In the genomic region with DNA sequence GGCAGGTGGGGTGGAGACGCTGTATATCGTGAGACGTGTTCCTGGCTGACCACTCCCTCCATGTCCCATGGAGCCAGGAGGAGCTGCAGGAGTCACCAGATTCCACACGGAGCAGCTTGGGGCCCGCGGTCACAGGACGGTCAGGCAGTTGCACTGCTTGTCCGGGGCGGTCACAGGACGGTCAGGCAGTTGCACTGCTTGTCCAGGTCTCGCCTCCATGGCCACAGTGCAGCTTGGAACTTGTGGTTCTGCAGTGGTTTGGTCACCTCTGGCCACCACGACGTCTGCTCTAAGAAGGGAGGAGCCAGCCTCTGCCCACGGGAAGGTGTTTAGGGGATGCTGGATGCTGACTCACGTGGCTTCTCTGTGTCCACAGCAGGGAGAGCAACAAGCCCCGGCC, we compare ENCODE assay signal across 19 cellular contexts. TPM values are rescaled to one million over a fixed set of nuclear protein-coding genes. Genes with fewer than 3 reads are reported as not detected.
DNase-seq lines count a peak whose midpoint lies in the region; ATAC-seq, FAIRE-seq and TF ChIP-seq lines count a peak whose summit lies in the region.
"Had no signal": no experiment of that assay in that cellular context is flagged by ENCODE, and none has a peak within 500 bp of the region (broad histone marks: within the 10 kb centered on the region; RNA-seq: fewer than 3 reads in every experiment).

No MANE protein-coding gene starts in this region.

- H3K9ac ChIP-seq in GM23248 (no peak overlapping the region), neural progenitor cell (no peak overlapping the region)

- no peaks in the 10 kb centered on the region for H3K9me3 ChIP-seq in GM23248 (ENCODE audit: low read depth)
- no peaks in the 10 kb centered on the region for H3K9me3 ChIP-seq in osteoblast (ENCODE audit: low read depth, low read length)
- no peaks in the 10 kb centered on the region for H3K9me3 ChIP-seq in neural progenitor cell (ENCODE audit: low read depth)
- H3K9me3 ChIP-seq: mucosa of descending colon, right atrium auricular region, transverse colon had no signal

- no peak overlapping the region for H3K4me2 ChIP-seq in GM23248 (ENCODE audit: unreplicated experiment)
- no peak overlapping the region for H3K4me2 ChIP-seq in osteoblast (ENCODE audit: insufficient read depth, low read length)
- H3K4me2 ChIP-seq in neural progenitor cell, result no peak overlapping the region

- peak; percentile 18 for FAIRE-seq in bronchial epithelial cell (lab: Jason Lieb, UNC)

- no peaks in the 10 kb centered on the region for H3K4me1 ChIP-seq in GM23248 (ENCODE audit: insufficient read depth)
- peaks cover 9% of the 10 kb centered on the region for H3K4me1 ChIP-seq in osteoblast (ENCODE audit: insufficient read depth, low read length)
- H3K4me1 ChIP-seq in neural progenitor cell, result no peaks in the 10 kb centered on the region

- H3K4me3 ChIP-seq in GM23248 (no peak overlapping the region), bronchial epithelial cell (ENCODE audit: low read depth, low read length) (no peak overlapping the region), osteoblast (ENCODE audit: insufficient read depth, low read length) (no peak overlapping the region), neural progenitor cell (no peak overlapping the region)
- H3K4me3 ChIP-seq: dorsolateral prefrontal cortex, mucosa of descending colon, right atrium auricular region, transverse colon had no signal

- H3K27me3 ChIP-seq in GM23248 (replicated peaks; ENCODE audit: insufficient read depth), result no peaks in the 10 kb centered on the region
- H3K27me3 ChIP-seq in bronchial epithelial cell (ENCODE audit: control insufficient read depth, insufficient read depth, low read length), result no peaks in the 10 kb centered on the region
- no peaks in the 10 kb centered on the region for H3K27me3 ChIP-seq in osteoblast (ENCODE audit: insufficient read depth, low read length)
- H3K27me3 ChIP-seq in neural progenitor cell, result no peaks in the 10 kb centered on the region
- H3K27me3 ChIP-seq: dorsolateral prefrontal cortex, right atrium auricular region, transverse colon had no signal

- 72 to 75% methylated on average over 16 of the region's 16 CpGs for WGBS in GM23248 (ENCODE audit: low coverage in 1 of 2, low lambda C conversion rate in 2 of 2, missing lambda C conversion rate in 2 of 2), 2 experiments

- H3K27ac ChIP-seq in GM23248 (no peak overlapping the region), osteoblast (ENCODE audit: low read depth, low read length) (no peak overlapping the region), neural progenitor cell (no peak overlapping the region)
- H3K27ac ChIP-seq: dorsolateral prefrontal cortex, right atrium auricular region, transverse colon had no signal

- H3F3A ChIP-seq in GM23248 (ENCODE audit: insufficient read depth) (no peaks in the 10 kb centered on the region), neural progenitor cell (ENCODE audit: low read depth) (no peaks in the 10 kb centered on the region)

- ATAC-seq in HG02981 (IDR thresholded peaks at IDR 0.05; ENCODE audit: unreplicated experiment) (no peak), GM19351 (IDR thresholded peaks at IDR 0.05; ENCODE audit: unreplicated experiment) (no peak)
- ATAC-seq: mucosa of descending colon; stimulated activated naive CD8-positive, alpha-beta T cell treated with anti-CD3 and anti-CD28 coated beads, Interleukin-15, Interleukin-2, amounts not matched to agents 100 U/mL and 50 U/mL, for 24 hours had no signal

- H3K36me3 ChIP-seq in GM23248 (ENCODE audit: low read depth) (no peaks in the 10 kb centered on the region), bronchial epithelial cell (ENCODE audit: control insufficient read depth, insufficient read depth, low read length) (peaks cover 8% of the 10 kb centered on the region), osteoblast (ENCODE audit: insufficient read depth, low read length) (peaks cover 8% of the 10 kb centered on the region), neural progenitor cell (no peaks in the 10 kb centered on the region)
- H3K36me3 ChIP-seq: transverse colon had no signal

- no peak overlapping the region for H3K27ac Mint-ChIP-seq in neural progenitor cell
- H3K27ac Mint-ChIP-seq: activated CD4-positive, alpha-beta T cell treated with anti-CD3 and anti-CD28 coated beads, Interleukin-2, amount 10 ng/mL, durations not matched to agents 7 days and 5 days had no signal

- H3K9me2 ChIP-seq in GM23248 (ENCODE audit: insufficient read depth), result no peaks in the 10 kb centered on the region

- H2AFZ ChIP-seq in GM23248, result no peak overlapping the region
- no peak overlapping the region for H2AFZ ChIP-seq in osteoblast (ENCODE audit: low read length)
- H2AFZ ChIP-seq in neural progenitor cell (replicated peaks), result no peak overlapping the region

- H3K36me3 Mint-ChIP-seq in neural progenitor cell, result peaks cover 13% of the 10 kb centered on the region

- H3K27me3 Mint-ChIP-seq in neural progenitor cell (ENCODE audit: insufficient read depth, low read depth), result peaks cover 3% of the 10 kb centered on the region
- H3K27me3 Mint-ChIP-seq: activated CD4-positive, alpha-beta T cell treated with anti-CD3 and anti-CD28 coated beads, Interleukin-2, amount 10 ng/mL, durations not matched to agents 7 days and 5 days had no signal

- H4K20me1 ChIP-seq in GM23248 (ENCODE audit: insufficient read depth), result no peaks in the 10 kb centered on the region
- H4K20me1 ChIP-seq in osteoblast (ENCODE audit: insufficient read depth, low read length), result peaks cover 6% of the 10 kb centered on the region
- peaks cover 19% of the 10 kb centered on the region for H4K20me1 ChIP-seq in neural progenitor cell (ENCODE audit: low read depth)

- no peaks in the 10 kb centered on the region for H3K79me2 ChIP-seq in GM23248 (ENCODE audit: insufficient read depth)
- H3K79me2 ChIP-seq in osteoblast (ENCODE audit: insufficient read depth, low read length), result no peaks in the 10 kb centered on the region
- H3K79me2 ChIP-seq in neural progenitor cell (ENCODE audit: low read depth), result no peaks in the 10 kb centered on the region

- no peak overlapping the region for H3K4me3 Mint-ChIP-seq in neural progenitor cell
- H3K4me3 Mint-ChIP-seq: activated CD4-positive, alpha-beta T cell treated with anti-CD3 and anti-CD28 coated beads, Interleukin-2, amount 10 ng/mL, durations not matched to agents 7 days and 5 days had no signal

- H3K9me3 Mint-ChIP-seq in neural progenitor cell, result no peaks in the 10 kb centered on the region
- H3K9me3 Mint-ChIP-seq: activated CD4-positive, alpha-beta T cell treated with anti-CD3 and anti-CD28 coated beads, Interleukin-2, amount 10 ng/mL, durations not matched to agents 7 days and 5 days had no signal

- TF ChIP-seq CTCF in bronchial epithelial cell (IDR thresholded peaks at IDR 0.05; ENCODE audit: insufficient read depth, low read length, severe bottlenecking) (no peak), osteoblast (IDR thresholded peaks at IDR 0.05; ENCODE audit: extremely low read depth, low read depth, low read length) (no peak), neural progenitor cell (IDR thresholded peaks at IDR 0.05) (no peak)

- in situ Hi-C loops in GM23248 (cut with MboI), result no loop called here

- peaks cover 22% of the 10 kb centered on the region for H3K4me1 Mint-ChIP-seq in neural progenitor cell

- DNase-seq in GM23248, result peak; percentile 59
- peak; percentile 43 for DNase-seq in M059J (ENCODE audit: low read depth)
- DNase-seq in bronchial epithelial cell (ENCODE audit: low read depth), result peak; percentile 5
- DNase-seq in osteoblast (ENCODE audit: insufficient read length, low spot score, missing footprints), result peak; percentile 57
- no peak for DNase-seq in activated T-cell treated with anti-CD3 and anti-CD28 coated beads for 4 hours
- no peak for DNase-seq in neural progenitor cell (ENCODE audit: low spot score)
- DNase-seq: activated CD4-positive, alpha-beta T cell treated with anti-CD3 and anti-CD28 coated beads, Interleukin-2, amount 10 ng/mL, durations not matched to agents 7 days and 5 days; activated CD8-positive, alpha-beta memory T cell treated with anti-CD3 and anti-CD28 coated beads, Interleukin-2, amount 50 U/mL, for 48 hours; activated gamma-delta T cell; AML-193; dorsolateral prefrontal cortex; mucosa of descending colon; NCI-H2227 treated with DMSO at 0.1 percent for 48 hours; nucleus accumbens; stimulated activated naive CD8-positive, alpha-beta T cell treated with anti-CD3 and anti-CD28 coated beads, Interleukin-15, Interleukin-2, amounts not matched to agents 100 U/mL and 50 U/mL, for 24 hours; transverse colon had no signal

RNA-seq across cellular contexts. Expression of a gene that starts 33.0 kb away (rescaled TPM):
- 25.6 and 34.3 TPM in 2 replicates for total RNA-seq in GM23248 (2014; rRNA removed; shearing (Covaris generic))
- polyA plus RNA-seq in GM23248 (2016; fragmentation: Nextera tagmentation; extraction: Ambion mirVana), result 34.4 and 35.8 TPM in 2 replicates
- total RNA-seq in M059J (2014; rRNA removed; shearing (Covaris generic)), result 10.8 and 23.4 TPM in 2 replicates
- total RNA-seq in bronchial epithelial cell, result 32.0 and 34.0 TPM in 2 replicates
- total RNA-seq in osteoblast, result 9.4 and 10.9 TPM in 2 replicates
- total RNA-seq in neural progenitor cell (ENCODE audit: low replicate concordance), result 4.7 and 17.1 TPM in 2 replicates

RNA-seq across cellular contexts. Expression of a gene that starts 52.1 kb away (rescaled TPM):
- 1.3 and 2.1 TPM in 2 replicates for total RNA-seq in GM23248 (2014; rRNA removed; shearing (Covaris generic))
- 2.2 and 2.7 TPM in 2 replicates for polyA plus RNA-seq in GM23248 (2016; fragmentation: Nextera tagmentation; extraction: Ambion mirVana)
- total RNA-seq in M059J (2014; rRNA removed; shearing (Covaris generic)), result 0.10 TPM in 1 of 2 replicates, not detected in the other
- total RNA-seq in bronchial epithelial cell (0.26 and 1.1 TPM in 2 replicates), osteoblast (13.3 and 15.2 TPM in 2 replicates), neural progenitor cell (ENCODE audit: low replicate concordance) (0.09 TPM in 1 of 2 replicates, not detected in the other)

Comparison
In these comparisons a context has a peak if more than half of its experiments do, and no peak if none do; other contexts are left out.
1. DNase-seq: peak in GM23248 (single experiment), M059J (single experiment), bronchial epithelial cell (single experiment) and osteoblast (single experiment); none in activated T-cell treated with anti-CD3 and anti-CD28 coated beads for 4 hours (single experiment) and neural progenitor cell (single experiment).